In genomic region chr2:96408631-96409542, GRCh38 we compare ENCODE assay signal across 8 cellular contexts.
DNase-seq lines count a peak whose midpoint lies in the region; ATAC-seq, FAIRE-seq and TF ChIP-seq lines count a peak whose summit lies in the region.

No MANE protein-coding gene starts in this region.

- H2AK5ac ChIP-seq in mesenchymal stem cell (ENCODE audit: low read length, severe bottlenecking) = no peak overlapping the region

- H3K9me3 ChIP-seq in A549 (no peaks in the 10 kb centered on the region), lung (ENCODE audit: control insufficient read depth in 2 of 2, insufficient read depth in 1 of 2, low read length in 1 of 2) (no peaks in the 10 kb centered on the region), mesenchymal stem cell (ENCODE audit: control insufficient read depth, low read length) (no peaks in the 10 kb centered on the region)

- peak; percentile 9 to 43; a peak in 3 of 6 replicates for ATAC-seq in A549
- peak; percentile 22 for ATAC-seq in lung (ENCODE audit: insufficient read depth, low FRiP score)
- ATAC-seq in HG02759 (IDR thresholded peaks at IDR 0.05; ENCODE audit: unreplicated experiment) = no peak

- H3K79me1 ChIP-seq in mesenchymal stem cell (replicated peaks; ENCODE audit: low read length, poor library complexity, severe bottlenecking) = no peaks in the 10 kb centered on the region

- no peak overlapping the region for H3K14ac ChIP-seq in mesenchymal stem cell (ENCODE audit: low read length in 2 of 2)

- H3K18ac ChIP-seq in mesenchymal stem cell (ENCODE audit: low read depth in 1 of 2, low read length in 2 of 2) = no peak overlapping the region

- 62% methylated on average over 14 of the region's 14 CpGs for WGBS in A549 (ENCODE audit: missing lambda C conversion rate)
- WGBS in lung, 2 donors = 54 to 73% methylated on average over 14 of the region's 14 CpGs
- 71% methylated on average over 14 of the region's 14 CpGs for WGBS in mesenchymal stem cell

- no peak overlapping the region for H2BK120ac ChIP-seq in mesenchymal stem cell (ENCODE audit: low read depth, low read length)

- no peak overlapping the region for H3K9ac ChIP-seq in mesenchymal stem cell (ENCODE audit: low read length)

- no peak overlapping the region for H2BK5ac ChIP-seq in mesenchymal stem cell (ENCODE audit: low read depth, low read length, poor library complexity, severe bottlenecking)

- POLR2A ChIA-PET in A549 (lab: Yijun Ruan, JAX) = no interaction called here

- H3K4me3 ChIP-seq in A549 = no peak overlapping the region
- H3K4me3 ChIP-seq in brain microvascular endothelial cell (ENCODE audit: low read depth, low read length) = no peak overlapping the region
- H3K4me3 ChIP-seq in lung = no peak overlapping the region
- no peak overlapping the region for H3K4me3 ChIP-seq in mesenchymal stem cell (ENCODE audit: insufficient read depth in 1 of 2, low read depth in 1 of 2, low read length in 2 of 2)

- H2BK15ac ChIP-seq in mesenchymal stem cell (ENCODE audit: low read depth, poor library complexity, severe bottlenecking) = no peak overlapping the region

- no peak for TF ChIP-seq POLR2A in A549 (IDR thresholded peaks at IDR 0.05; ENCODE audit: low read length)

- H3K27ac ChIP-seq in A549 (no peak overlapping the region), brain microvascular endothelial cell (no peak overlapping the region), lung (ENCODE audit: low read depth in 1 of 2, low read length in 1 of 2) (no peak overlapping the region), mesenchymal stem cell (ENCODE audit: low read length, poor library complexity, severe bottlenecking) (no peak overlapping the region)

- H3K4ac ChIP-seq in mesenchymal stem cell (ENCODE audit: low read depth in 1 of 2, low read length in 2 of 2) = no peak overlapping the region

- H2AFZ ChIP-seq in mesenchymal stem cell (ENCODE audit: low read depth, low read length) = no peak overlapping the region

- TF ChIP-seq CTCF in A549 (IDR thresholded peaks at IDR 0.05) = peak; percentile 28; the same call in 2 of the 3 replicates
- TF ChIP-seq CTCF in brain microvascular endothelial cell (IDR thresholded peaks at IDR 0.05; ENCODE audit: low read depth, low read length, missing control alignments) = peak; percentile 38
- no peak for TF ChIP-seq CTCF in lung (IDR thresholded peaks at IDR 0.05; ENCODE audit: control extremely low read depth, extremely low read depth)

- peak in 1 of 2 experiments; percentile 28; a peak in 1 of 5 replicates for TF ChIP-seq RAD21 in A549 (conservative IDR thresholded peaks at IDR 0.05 in 1 of 2, IDR thresholded peaks at IDR 0.05 in 1 of 2)

- H3K36me3 ChIP-seq in brain microvascular endothelial cell (replicated peaks) (no peaks in the 10 kb centered on the region), lung (ENCODE audit: control insufficient read depth in 2 of 2, insufficient read depth in 2 of 2, low read length in 2 of 2) (no peaks in the 10 kb centered on the region), mesenchymal stem cell (ENCODE audit: control insufficient read depth in 1 of 2, insufficient read depth in 2 of 2, low read depth in 1 of 2, low read length in 2 of 2) (no peaks in the 10 kb centered on the region)

- in situ Hi-C loops in brain microvascular endothelial cell (cut with HindIII; ENCODE audit: low pct_ligation_motif_present, low sequenced_read_pairs) = no loop called here
- in situ Hi-C loops in KBM-7 (cut with MboI; ENCODE audit: low pct_unique_long_range_greater_than_20kb, low sequenced_read_pairs) = no loop called here

- CTCF ChIA-PET in A549 (lab: Yijun Ruan, JAX) = interaction anchor here (0.7 to 12.9 kb wide), 16 partner anchors 11 to 401 kb away, joined by 3 to 447 read pairs (median 4); partner anchors contain the start of gene NEURL3

- no peak for FAIRE-seq in A549 (lab: Jason Lieb, UNC)

- H3K4me1 ChIP-seq in A549 (peaks cover 43% of the 10 kb centered on the region), lung (ENCODE audit: control insufficient read depth in 2 of 2, insufficient read depth in 2 of 2, low read length in 2 of 2) (peaks cover 0 to 14% of the 10 kb centered on the region in 2 donors), mesenchymal stem cell (ENCODE audit: control insufficient read depth, insufficient read depth, low read depth, low read length) (peaks cover 14% of the 10 kb centered on the region)

- peak overlapping the region in 1 of 2 experiments; percentile 42 for H3K23ac ChIP-seq in mesenchymal stem cell (ENCODE audit: low read length in 2 of 2)

- no peak for TF ChIP-seq EP300 in A549 (IDR thresholded peaks at IDR 0.05)

- H4K91ac ChIP-seq in mesenchymal stem cell (ENCODE audit: low read length) = no peak overlapping the region

- H3K4me2 ChIP-seq in A549 (no peak overlapping the region), mesenchymal stem cell (ENCODE audit: low read length, poor library complexity, severe bottlenecking) (no peak overlapping the region)

- H2BK12ac ChIP-seq in mesenchymal stem cell (ENCODE audit: low read length in 2 of 2) = no peak overlapping the region

- DNase-seq in A549 (ENCODE audit: low read depth in 1 of 2, low spot score in 1 of 2) (peak in 1 of 2 experiments; percentile 26), HT-29 (ENCODE audit: low spot score) (peak; percentile 44), brain microvascular endothelial cell (peak; percentile 18), lung (ENCODE audit: low spot score) (no peak), mesenchymal stem cell (no peak), OCI-M2 (lab: John Stamatoyannopoulos, UW; ENCODE audit: unreplicated experiment) (no peak), KBM-7 (no peak)

- no peak overlapping the region for H4K8ac ChIP-seq in mesenchymal stem cell (ENCODE audit: low read length)

- peaks cover 4% of the 10 kb centered on the region for H3K27me3 ChIP-seq in brain microvascular endothelial cell (replicated peaks)
- no peaks in the 10 kb centered on the region for H3K27me3 ChIP-seq in lung (ENCODE audit: control insufficient read depth, insufficient read depth)
- peaks cover 22 to 55% of the 10 kb centered on the region in 2 experiments for H3K27me3 ChIP-seq in mesenchymal stem cell (ENCODE audit: control insufficient read depth in 1 of 2, insufficient read depth in 1 of 2, low read length in 2 of 2)

TF ChIP-seq in A549, 52 proteins besides CTCF, POLR2A, EP300 and RAD21:
- TF ChIP-seq NR3C1 (IDR thresholded peaks at IDR 0.05) = no peak
- peak; percentile 29; the same call in 1 of the 3 replicates for TF ChIP-seq SMC3 (IDR thresholded peaks at IDR 0.05)
- TF ChIP-seq ZC3H11A (IDR thresholded peaks at IDR 0.05) = no peak
- peak; percentile 7 for TF ChIP-seq MAFK (IDR thresholded peaks at IDR 0.05; ENCODE audit: partially characterized antibody)
- no peak for TF ChIP-seq CHD4 (IDR thresholded peaks at IDR 0.05; ENCODE audit: borderline replicate concordance)
- TF ChIP-seq RFX5 (IDR thresholded peaks at IDR 0.05) = no peak
- TF ChIP-seq ZNF302 (CRISPR knock-in tag; IDR thresholded peaks at IDR 0.05) = no peak
- no peak for TF ChIP-seq BHLHE40 (IDR thresholded peaks at IDR 0.05; ENCODE audit: low read depth, low read length)
- TF ChIP-seq CHD2 (IDR thresholded peaks at IDR 0.05; ENCODE audit: low read length, partially characterized antibody) = no peak

Comparison
In these comparisons a context has a peak if more than half of its experiments do, and no peak if none do; other contexts are left out.
1. DNase-seq: peak in HT-29 (single experiment) and brain microvascular endothelial cell (single experiment); none in lung (single experiment), mesenchymal stem cell (single experiment), OCI-M2 (single experiment) and KBM-7 (single experiment).